ENCODE assay signal across 18 cellular contexts in the genomic region with DNA sequence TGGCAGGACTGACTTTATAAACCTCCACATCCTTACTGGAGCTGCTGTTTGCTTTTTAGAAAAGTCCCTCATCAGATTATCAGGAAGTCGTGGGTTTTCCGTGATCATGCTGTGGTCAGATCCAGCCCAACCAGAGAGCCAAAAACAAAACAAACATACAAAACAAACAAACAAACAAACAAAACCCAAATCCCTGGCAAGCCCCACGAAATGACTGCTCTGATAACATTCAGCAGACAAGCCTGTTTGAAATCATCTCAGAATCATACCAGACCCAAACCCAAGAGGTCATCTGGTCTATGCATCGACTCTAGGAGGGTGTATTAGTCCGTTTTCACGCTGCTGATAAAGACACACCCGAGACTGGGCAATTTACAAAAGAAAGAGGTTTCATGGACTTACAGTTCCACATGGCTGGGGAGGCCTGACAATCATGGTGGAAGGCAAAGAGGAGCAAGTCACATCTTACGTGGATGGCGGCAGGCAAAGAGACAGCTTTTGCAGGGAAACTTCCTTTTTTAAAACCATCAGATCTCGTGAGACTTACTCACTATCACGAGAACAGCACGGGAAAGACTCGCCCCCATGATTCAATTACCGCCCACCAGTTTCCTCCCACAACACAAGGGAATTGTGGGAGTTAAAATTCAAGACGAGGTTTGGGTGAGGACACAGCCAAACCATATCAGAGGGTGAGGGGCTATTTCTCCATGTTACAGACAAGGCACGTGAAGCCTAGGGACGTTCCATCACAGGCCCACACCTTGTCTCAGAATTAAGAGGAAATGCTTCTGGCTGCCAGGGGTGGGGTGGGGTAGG.
DNase-seq lines count a peak whose midpoint lies in the region; TF ChIP-seq lines count a peak whose summit lies in the region.
"Had no signal": no experiment of that assay in that cellular context is flagged by ENCODE, and none has a peak within 500 bp of the region (broad histone marks: within the 10 kb centered on the region; RNA-seq: fewer than 3 reads in every experiment).

No MANE protein-coding gene starts in this region.

- peaks cover 13 to 20% (median 18%) of the 10 kb centered on the region in 3 donors for H3K4me1 Mint-ChIP-seq in CD8-positive, alpha-beta memory T cell
- peaks cover 20 to 32% of the 10 kb centered on the region in 2 donors for H3K4me1 Mint-ChIP-seq in immature natural killer cell

- TF ChIP-seq CTCF in brain microvascular endothelial cell (IDR thresholded peaks at IDR 0.05; ENCODE audit: low read depth, low read length, missing control alignments) (no peak), suprapubic skin (IDR thresholded peaks at IDR 0.05) (no peak)

- H3K9me3 Mint-ChIP-seq in CD8-positive, alpha-beta memory T cell = no peaks in the 10 kb centered on the region
- no peaks in the 10 kb centered on the region for H3K9me3 Mint-ChIP-seq in immature natural killer cell

- peak overlapping the region in 1 of 7 donors; percentile 4 for H3K4me3 Mint-ChIP-seq in CD8-positive, alpha-beta memory T cell
- H3K4me3 Mint-ChIP-seq in immature natural killer cell = no peak overlapping the region
- H3K4me3 Mint-ChIP-seq: CD14-positive monocyte had no signal

- POLR2A ChIA-PET in CD8-positive, alpha-beta memory T cell (lab: Charles Lee) = no interaction called here

- peaks cover 0 to 62% (median 0%) of the 10 kb centered on the region in 11 experiments; a peak in 7 of 22 replicates for H3K36me3 ChIP-seq in BLaER1 treated with 17β-estradiol and CSF1 and Interleukin-3, amounts not matched to agents 10 nM and 100 nM
- H3K36me3 ChIP-seq in CD8-positive, alpha-beta memory T cell (ENCODE audit: insufficient read depth, low read length) = no peaks in the 10 kb centered on the region
- no peaks in the 10 kb centered on the region for H3K36me3 ChIP-seq in brain microvascular endothelial cell (replicated peaks)
- H3K36me3 ChIP-seq in suprapubic skin = no peaks in the 10 kb centered on the region

- no peaks in the 10 kb centered on the region; a peak in 1 of 22 replicates for H4K20me1 ChIP-seq in BLaER1 treated with 17β-estradiol and CSF1 and Interleukin-3, amounts not matched to agents 10 nM and 100 nM

- H3K9me3 ChIP-seq in BLaER1 treated with 17β-estradiol and CSF1 and Interleukin-3, amounts not matched to agents 10 nM and 100 nM (replicated peaks in 1 of 11) = peaks cover 18 to 35% (median 24%) of the 10 kb centered on the region in 11 experiments
- no peaks in the 10 kb centered on the region for H3K9me3 ChIP-seq in CD8-positive, alpha-beta memory T cell (ENCODE audit: low read length)
- no peaks in the 10 kb centered on the region for H3K9me3 ChIP-seq in suprapubic skin

- H3K27ac ChIP-seq in BLaER1 treated with 17β-estradiol and CSF1 and Interleukin-3, amounts not matched to agents 10 nM and 100 nM = peak overlapping the region in 5 of 11 experiments; percentile 4 to 51 (median 39); a peak in 6 of 22 replicates
- peak overlapping the region; percentile 57 for H3K27ac ChIP-seq in CD8-positive, alpha-beta memory T cell (ENCODE audit: low read depth, low read length)
- H3K27ac ChIP-seq in brain microvascular endothelial cell = no peak overlapping the region
- H3K27ac ChIP-seq in suprapubic skin = no peak overlapping the region
- H3K27ac ChIP-seq: GM23248, KMS-11 had no signal

- peaks cover 0 to 3% (median 0%) of the 10 kb centered on the region in 3 donors for H3K36me3 Mint-ChIP-seq in CD8-positive, alpha-beta memory T cell
- peaks cover 0 to 3% (median 0%) of the 10 kb centered on the region in 3 donors for H3K36me3 Mint-ChIP-seq in immature natural killer cell

- no peaks in the 10 kb centered on the region for H3K27me3 ChIP-seq in BLaER1 treated with 17β-estradiol and CSF1 and Interleukin-3, amounts not matched to agents 10 nM and 100 nM
- H3K27me3 ChIP-seq in CD8-positive, alpha-beta memory T cell (ENCODE audit: insufficient read depth, low read length, poor library complexity, severe bottlenecking) = no peaks in the 10 kb centered on the region
- H3K27me3 ChIP-seq in brain microvascular endothelial cell (replicated peaks) = no peaks in the 10 kb centered on the region
- no peaks in the 10 kb centered on the region for H3K27me3 ChIP-seq in suprapubic skin

- peak overlapping the region; percentile 55 to 84 (median 70) for H3K4me2 ChIP-seq in BLaER1 treated with 17β-estradiol and CSF1 and Interleukin-3, amounts not matched to agents 10 nM and 100 nM
- H3K4me2 ChIP-seq: KMS-11 had no signal

- H3K4me1 ChIP-seq in BLaER1 treated with 17β-estradiol and CSF1 and Interleukin-3, amounts not matched to agents 10 nM and 100 nM = peaks cover 30 to 36% (median 31%) of the 10 kb centered on the region in 10 experiments
- peaks cover 19% of the 10 kb centered on the region for H3K4me1 ChIP-seq in CD8-positive, alpha-beta memory T cell (ENCODE audit: insufficient read depth, low read length)
- no peaks in the 10 kb centered on the region for H3K4me1 ChIP-seq in suprapubic skin

- peak overlapping the region in 1 of 8 donors; percentile 2 for H3K27ac Mint-ChIP-seq in CD8-positive, alpha-beta memory T cell
- peak overlapping the region in 5 of 6 donors; percentile 19 to 65 (median 51) for H3K27ac Mint-ChIP-seq in immature natural killer cell

- no peak overlapping the region for H3K9ac ChIP-seq in BLaER1 treated with 17β-estradiol and CSF1 and Interleukin-3, amounts not matched to agents 10 nM and 100 nM
- H3K9ac ChIP-seq: GM23248, KMS-11 had no signal

- CTCF ChIA-PET in CD8-positive, alpha-beta memory T cell (lab: Charles Lee) = no interaction called here

- no peak for TF ChIP-seq POLR2A in suprapubic skin (IDR thresholded peaks at IDR 0.05)

- WGBS in suprapubic skin = 84% methylated on average over 17 of the region's 17 CpGs

- H3K27me3 Mint-ChIP-seq in CD8-positive, alpha-beta memory T cell = peaks cover 12 to 13% of the 10 kb centered on the region in 2 donors
- peaks cover 0 to 1% (median 0%) of the 10 kb centered on the region in 3 donors for H3K27me3 Mint-ChIP-seq in immature natural killer cell (ENCODE audit: low read depth in 3 of 3)

- no peak for TF ChIP-seq EP300 in suprapubic skin (IDR thresholded peaks at IDR 0.05)

- in situ Hi-C loops in brain microvascular endothelial cell (cut with HindIII; ENCODE audit: low pct_ligation_motif_present, low sequenced_read_pairs) = no loop called here

- peak overlapping the region in 6 of 10 experiments; percentile 12 to 31 (median 26); a peak in 8 of 20 replicates for H3K4me3 ChIP-seq in BLaER1 treated with 17β-estradiol and CSF1 and Interleukin-3, amounts not matched to agents 10 nM and 100 nM
- no peak overlapping the region for H3K4me3 ChIP-seq in CD8-positive, alpha-beta memory T cell (ENCODE audit: low read length)
- H3K4me3 ChIP-seq in brain microvascular endothelial cell (ENCODE audit: low read depth, low read length) = no peak overlapping the region
- H3K4me3 ChIP-seq in suprapubic skin = no peak overlapping the region
- H3K4me3 ChIP-seq: GM23248 had no signal

- DNase-seq in CD8-positive, alpha-beta memory T cell = no peak
- DNase-seq in MV-4-11 (lab: John Stamatoyannopoulos, UW) (peak; percentile 2), immature natural killer cell (no peak), brain microvascular endothelial cell (no peak), suprapubic skin (ENCODE audit: low spot score in 2 of 2) (no peak)
- no peak for DNase-seq in activated CD8-positive, alpha-beta memory T cell treated with anti-CD3 and anti-CD28 coated beads, Interleukin-2, amount 50 U/mL, for 48 hours
- DNase-seq: ACHN, DMS153, GDM1, GM23248, NCI-H1048, NCI-H1436 treated with DMSO at 0.1 percent for 48 hours, NCI-H2029, NCI-H345, NCI-H526 had no signal

Comparison
In these comparisons a context has a peak if more than half of its experiments do, and no peak if none do; other contexts are left out.
1. H3K4me3 ChIP-seq: peak in BLaER1 treated with 17β-estradiol and CSF1 and Interleukin-3, amounts not matched to agents 10 nM and 100 nM (6 of 10); none in CD8-positive, alpha-beta memory T cell (single experiment), brain microvascular endothelial cell (single experiment) and suprapubic skin (single experiment).